ENCODE assay signal across 26 cellular contexts in genomic region chr4:74950200-74950599, GRCh38. TPM values are rescaled to one million over a fixed set of nuclear protein-coding genes. Genes with fewer than 3 reads are reported as not detected.
"Had no signal": no experiment of that assay in that cellular context is flagged by ENCODE, and none has a peak within 500 bp of the region (broad histone marks: within the 10 kb centered on the region; RNA-seq: fewer than 3 reads in every experiment).

No MANE protein-coding gene starts in this region.

- ATAC-seq: activated T-cell treated with anti-CD3 and anti-CD28 coated beads, Interleukin-2, amount 50 U/mL, for 72 hours; T-cell had no signal

- H3K27me3 ChIP-seq: brain microvascular endothelial cell had no signal

- H3K4me3 ChIP-seq: SK-N-MC had no signal

- DNase-seq: activated CD4-positive, alpha-beta memory T cell treated with anti-CD3 and anti-CD28 coated beads, Interleukin-2, amount 10 ng/mL, durations not matched to agents 7 days and 5 days; activated CD4-positive, alpha-beta T cell treated with anti-CD3 and anti-CD28 coated beads, Interleukin-2, amount 50 U/mL, for 1 hour; activated CD4-positive, CD25-positive, alpha-beta regulatory T cell; activated CD8-positive, alpha-beta memory T cell treated with anti-CD3 and anti-CD28 coated beads, Interleukin-2, amount 50 U/mL, for 4 hours; activated gamma-delta T cell treated with Interleukin-2 at 50 U/mL for 16 hours; activated naive CD4-positive, alpha-beta T cell treated with anti-CD3 and anti-CD28 coated beads, Interleukin-2, amount 10 ng/mL, durations not matched to agents 7 days and 5 days; activated naive CD8-positive, alpha-beta T cell treated with anti-CD3 and anti-CD28 coated beads for 36 hours; activated T-cell treated with anti-CD3 and anti-CD28 coated beads, Interleukin-2, amount 50 U/mL, for 72 hours; brain microvascular endothelial cell; cerebellar nuclear complex; NCI-H1092; NCI-H1417; NCI-H1930; NCI-H2171; NCI-H2227 treated with DMSO at 0.1 percent for 48 hours; NCI-H446 treated with DMSO at 0.1 percent for 48 hours; NCI-H524 treated with DMSO at 0.1 percent for 48 hours; NCI-H774; NK-92 treated with Interleukin-12 subunit alpha and Interleukin-12 subunit beta, amount 100 ng/mL, for 24 hours; T-cell; T-helper 2 cell; T1000 had no signal

- H3K27ac ChIP-seq: brain microvascular endothelial cell, KMS-11, SK-N-MC, VCaP had no signal

- H3K36me3 ChIP-seq: brain microvascular endothelial cell had no signal

RNA-seq across cellular contexts. Expression of gene PARM1, which starts 17.3 kb away (rescaled TPM):
- total RNA-seq: activated CD4-positive, alpha-beta memory T cell treated with anti-CD3 and anti-CD28 coated beads, Interleukin-2, amount 10 ng/mL, durations not matched to agents 7 days and 5 days; activated T-helper 2 cell treated with anti-CD3 and anti-CD28 coated beads, Interferon-gamma antibody, Interleukin-2, Interleukin-4, amounts not matched to agents 10 μg/mL and 5 μg/mL and 100 μg/mL, durations not matched to agents 14 hours and 24 hours and 36 hours had no signal
